Comparison of ENCODE assay signal across 16 cellular contexts in genomic region chr3:37999836-38000235, GRCh38. TPM values are rescaled to one million over a fixed set of nuclear protein-coding genes. Genes with fewer than 3 reads are reported as not detected.
A peak's percentile ranks its signal among the peaks of the same experiment; 100 is the strongest.
DNase-seq lines count a peak whose midpoint lies in the region; ATAC-seq and TF ChIP-seq lines count a peak whose summit lies in the region.
"Had no signal": no experiment of that assay in that cellular context is flagged by ENCODE, and none has a peak within 500 bp of the region (broad histone marks: within the 10 kb centered on the region; RNA-seq: fewer than 3 reads in every experiment).

No MANE protein-coding gene starts in this region.

- peak overlapping the region; percentile 26 for H3K27ac Mint-ChIP-seq in activated CD4-positive, alpha-beta memory T cell treated with anti-CD3 and anti-CD28 coated beads for 36 hours
- H3K27ac Mint-ChIP-seq in type B pancreatic cell = peak overlapping the region; percentile 12

- DNase-seq in right cardiac atrium (peak in 2 of 3 donors; percentile 11 to 41), left ventricle myocardium superior (no peak), mucosa of descending colon (peak; percentile 17 to 26 (median 24)), type B pancreatic cell (ENCODE audit: extremely low spot score, unreplicated experiment) (no peak), NCI-H2107 (lab: John Stamatoyannopoulos, UW) (no peak), NCI-H2227 (lab: John Stamatoyannopoulos, UW; ENCODE audit: unreplicated experiment) (no peak)
- DNase-seq in activated CD4-positive, alpha-beta memory T cell treated with anti-CD3 and anti-CD28 coated beads for 36 hours = peak; percentile 8
- DNase-seq: BE2C; kidney glomerular epithelial cell; SK-N-SH; stimulated activated CD4-positive, alpha-beta T cell treated with anti-CD3 and anti-CD28 coated beads, Interleukin-4, amount 100 ng/mL, for 1 hour had no signal

- no peak for ATAC-seq in right cardiac atrium
- no peak for ATAC-seq in left ventricle myocardium superior
- ATAC-seq in mucosa of descending colon = no peak
- no peak for ATAC-seq in GM18909 (IDR thresholded peaks at IDR 0.05; ENCODE audit: poor library complexity, unreplicated experiment)

- H3K27ac ChIP-seq in right cardiac atrium (ENCODE audit: low read length) = no peak overlapping the region

- CTCF ChIA-PET in activated CD4-positive, alpha-beta memory T cell treated with anti-CD3 and anti-CD28 coated beads for 36 hours (lab: Charles Lee) = no interaction called here

- no peaks in the 10 kb centered on the region for H3K9me3 Mint-ChIP-seq in activated CD4-positive, alpha-beta memory T cell treated with anti-CD3 and anti-CD28 coated beads for 36 hours
- H3K9me3 Mint-ChIP-seq in type B pancreatic cell = no peaks in the 10 kb centered on the region
- H3K9me3 Mint-ChIP-seq: activated naive CD4-positive, alpha-beta T cell treated with anti-CD3 and anti-CD28 coated beads, Interleukin-2, amount 50 U/mL, for 24 hours had no signal

- no peaks in the 10 kb centered on the region for H3K36me3 ChIP-seq in mucosa of descending colon (ENCODE audit: low read depth)
- H3K36me3 ChIP-seq: BE2C had no signal

- H3K4me1 Mint-ChIP-seq in activated CD4-positive, alpha-beta memory T cell treated with anti-CD3 and anti-CD28 coated beads for 36 hours (ENCODE audit: low read depth) = peaks cover 60% of the 10 kb centered on the region
- peaks cover 25% of the 10 kb centered on the region for H3K4me1 Mint-ChIP-seq in type B pancreatic cell (ENCODE audit: unreplicated experiment)

- TF ChIP-seq CTCF in mucosa of descending colon (IDR thresholded peaks at IDR 0.05) (no peak), type B pancreatic cell (conservative IDR thresholded peaks at IDR 0.05) (no peak)

- H3K4me3 Mint-ChIP-seq in activated CD4-positive, alpha-beta memory T cell treated with anti-CD3 and anti-CD28 coated beads for 36 hours = no peak overlapping the region
- peak overlapping the region; percentile 72 for H3K4me3 Mint-ChIP-seq in type B pancreatic cell

- H3K4me1 ChIP-seq in right cardiac atrium (ENCODE audit: control insufficient read depth, insufficient read depth, low read length) (no peaks in the 10 kb centered on the region), mucosa of descending colon (ENCODE audit: low read depth) (peaks cover 40% of the 10 kb centered on the region)
- H3K4me1 ChIP-seq: BE2C had no signal

- H3K27me3 Mint-ChIP-seq in activated CD4-positive, alpha-beta memory T cell treated with anti-CD3 and anti-CD28 coated beads for 36 hours = no peaks in the 10 kb centered on the region
- H3K27me3 Mint-ChIP-seq in type B pancreatic cell = no peaks in the 10 kb centered on the region
- H3K27me3 Mint-ChIP-seq: activated naive CD4-positive, alpha-beta T cell treated with anti-CD3 and anti-CD28 coated beads, Interleukin-2, amount 50 U/mL, for 24 hours had no signal

- H3K4me3 ChIP-seq in right cardiac atrium (ENCODE audit: low read length) = no peak overlapping the region
- no peak overlapping the region for H3K4me3 ChIP-seq in mucosa of descending colon

- no peaks in the 10 kb centered on the region for H3K9me3 ChIP-seq in right cardiac atrium (ENCODE audit: control insufficient read depth, low read length)
- H3K9me3 ChIP-seq in mucosa of descending colon = no peaks in the 10 kb centered on the region
- H3K9me3 ChIP-seq: BE2C, SK-N-SH had no signal

- H3K27me3 ChIP-seq in right cardiac atrium (ENCODE audit: control insufficient read depth, insufficient read depth) = no peaks in the 10 kb centered on the region
- H3K27me3 ChIP-seq: BE2C had no signal

- intact Hi-C loops in right cardiac atrium (cut with DNase I) = no loop called here
- intact Hi-C loops in left ventricle myocardium superior (cut with micrococcal nuclease) = no loop called here
- intact Hi-C loops in activated CD4-positive, alpha-beta memory T cell treated with anti-CD3 and anti-CD28 coated beads for 36 hours (cut with micrococcal nuclease) = no loop called here
- intact Hi-C loops in mucosa of descending colon (cut with DNase I, micrococcal nuclease) = no loop called here

- POLR2A ChIA-PET in activated CD4-positive, alpha-beta memory T cell treated with anti-CD3 and anti-CD28 coated beads for 36 hours (lab: Charles Lee) = no interaction called here

- 92% methylated on average over 6 of the region's 6 CpGs for WGBS in right cardiac atrium

- H3K36me3 Mint-ChIP-seq in activated CD4-positive, alpha-beta memory T cell treated with anti-CD3 and anti-CD28 coated beads for 36 hours = peaks cover 20% of the 10 kb centered on the region
- H3K36me3 Mint-ChIP-seq in type B pancreatic cell = peaks cover 15% of the 10 kb centered on the region

RNA-seq across cellular contexts. Expression of gene VILL, which starts 9.2 kb away (rescaled TPM):
- total RNA-seq in right cardiac atrium = 1 to 10 TPM; 4.0 to 9.7 (median 8.8) TPM
- 5.4 TPM for polyA plus RNA-seq in right cardiac atrium
- 2.7 TPM for total RNA-seq in left ventricle myocardium superior
- 10 to 100 TPM in 1 of 2 experiments, 1 to 10 TPM in 1; 9.9 to 11.3 TPM for total RNA-seq in activated CD4-positive, alpha-beta memory T cell treated with anti-CD3 and anti-CD28 coated beads for 36 hours
- total RNA-seq in mucosa of descending colon = 100 to 1,000 TPM in 2 of 3 donors, 10 to 100 TPM in 1; 69.7 to 197 (median 150) TPM
- 14.2 and 16.9 TPM in 2 replicates for total RNA-seq in type B pancreatic cell (ENCODE audit: low replicate concordance)

RNA-seq across cellular contexts. Expression of gene PLCD1, which starts 29.6 kb away (rescaled TPM):
- 10 to 100 TPM; 12.1 to 17.7 (median 15.2) TPM for total RNA-seq in right cardiac atrium
- 11.2 TPM for polyA plus RNA-seq in right cardiac atrium
- 6.9 TPM for total RNA-seq in left ventricle myocardium superior
- 10 to 100 TPM; 17.3 to 17.6 TPM for total RNA-seq in activated CD4-positive, alpha-beta memory T cell treated with anti-CD3 and anti-CD28 coated beads for 36 hours
- total RNA-seq in mucosa of descending colon = 100 to 1,000 TPM in 1 of 3 donors, 10 to 100 TPM in 2; 38.2 to 113 (median 66.5) TPM
- total RNA-seq in type B pancreatic cell (ENCODE audit: low replicate concordance) = 28.7 and 31.6 TPM in 2 replicates

RNA-seq across cellular contexts. Expression of gene DLEC1, which starts 39.2 kb away (rescaled TPM):
- 1 to 10 TPM in 1 of 4 donors, under 1 TPM in 3; 0.23 to 1.0 (median 0.61) TPM for total RNA-seq in right cardiac atrium
- polyA plus RNA-seq in right cardiac atrium = 0.48 TPM
- 1.1 TPM for total RNA-seq in left ventricle myocardium superior
- 1 to 10 TPM in 1 of 2 experiments, under 1 TPM in 1; 0.70 to 1.1 TPM for total RNA-seq in activated CD4-positive, alpha-beta memory T cell treated with anti-CD3 and anti-CD28 coated beads for 36 hours
- total RNA-seq in mucosa of descending colon = 1 to 10 TPM in 2 of 3 donors, under 1 TPM in 1; 0.73 to 1.7 (median 1.5) TPM
- 0.76 and 3.2 TPM in 2 replicates for total RNA-seq in type B pancreatic cell (ENCODE audit: low replicate concordance)
- total RNA-seq: Daoy, epithelial cell of proximal tubule, myocyte had no signal

Comparison
In these comparisons a context has a peak if more than half of its experiments do, and no peak if none do; other contexts are left out.
1. DNase-seq: peak in right cardiac atrium (2 of 3), activated CD4-positive, alpha-beta memory T cell treated with anti-CD3 and anti-CD28 coated beads for 36 hours (single experiment) and mucosa of descending colon (3 of 3); none in left ventricle myocardium superior (single experiment), type B pancreatic cell (single experiment), NCI-H2107 (single experiment) and NCI-H2227 (single experiment).